Comparison of ENCODE assay signal across 9 cellular contexts in the genomic region with DNA sequence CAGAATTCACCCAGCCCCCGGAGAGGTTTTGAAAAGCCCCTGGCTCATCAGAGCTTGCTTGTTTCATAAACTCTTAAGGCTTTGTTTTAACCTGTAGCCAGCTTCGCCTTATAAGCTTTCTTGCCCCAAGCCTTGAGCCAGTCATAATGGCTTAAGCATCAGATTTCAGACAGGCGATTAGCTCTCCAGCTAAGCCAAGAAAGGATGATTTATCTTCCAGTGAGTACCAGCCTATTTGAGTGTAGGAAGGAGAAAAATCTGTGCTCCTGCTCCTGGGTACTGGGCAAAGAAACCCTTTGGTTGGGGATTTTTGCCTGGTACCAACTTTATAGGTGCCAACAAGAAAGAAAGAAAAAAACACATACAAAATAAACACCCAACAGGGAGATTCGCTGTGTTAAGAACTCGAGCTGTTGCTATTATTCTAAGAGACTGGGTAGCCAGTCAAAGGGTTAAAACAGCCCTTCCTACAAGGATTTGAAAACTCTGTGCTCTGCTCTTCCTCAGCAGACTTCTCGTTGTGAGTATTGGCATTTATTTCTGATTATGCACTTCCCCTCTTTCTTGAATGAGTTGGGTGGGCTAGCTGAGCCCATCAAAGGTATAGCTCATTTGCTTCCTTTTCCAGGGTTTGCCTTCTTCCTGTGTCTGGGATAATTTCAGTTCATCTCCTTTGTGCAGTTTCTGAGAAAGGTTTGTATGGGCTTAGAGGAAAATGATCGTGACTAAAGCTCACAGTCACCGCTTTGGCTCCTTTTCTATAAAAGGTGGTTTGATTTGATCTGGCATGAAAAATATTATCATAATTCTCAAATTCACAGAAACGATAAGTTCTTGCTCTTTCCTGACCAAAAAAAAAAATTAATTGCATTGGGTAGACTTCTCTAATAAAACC.
A peak's percentile ranks its signal among the peaks of the same experiment; 100 is the strongest.
DNase-seq lines count a peak whose midpoint lies in the region; ATAC-seq, FAIRE-seq and TF ChIP-seq lines count a peak whose summit lies in the region.
"Had no signal": no experiment of that assay in that cellular context is flagged by ENCODE, and none has a peak within 500 bp of the region (broad histone marks: within the 10 kb centered on the region; RNA-seq: fewer than 3 reads in every experiment).

No MANE protein-coding gene starts in this region.

- DNase-seq in IMR-90, result peak; percentile 81
- peak; percentile 78 for DNase-seq in bronchial epithelial cell (ENCODE audit: low read depth)
- no peak for DNase-seq in thoracic aorta (ENCODE audit: low spot score)
- no peak for DNase-seq in NOMO-1 treated with dmso at 0.1 percent for 144 hours (lab: John Stamatoyannopoulos, UW; ENCODE audit: unreplicated experiment)
- no peak for DNase-seq in pons (ENCODE audit: low spot score)
- DNase-seq in NCI-H774 (lab: John Stamatoyannopoulos, UW), result no peak

- TF ChIP-seq RAD21 in IMR-90 (IDR thresholded peaks at IDR 0.05; ENCODE audit: low read length), result no peak

- peak overlapping the region; percentile 98 for H2BK5ac ChIP-seq in IMR-90 (ENCODE audit: low read depth, low read length, poor library complexity, severe bottlenecking)

- POLR2A ChIA-PET in IMR-90 (lab: Charles Lee; ENCODE audit: unreplicated experiment), result interaction anchor here (1.7 kb wide), 1 partner anchor 9 kb away, joined by 20 read pairs; no protein-coding TSS in a partner anchor

- dilution Hi-C loops in IMR-90 (cut with HindIII; ENCODE audit: low sequenced_read_pairs, unreplicated experiment), result no loop called here

- intact Hi-C loops in IMR-90 (cut with micrococcal nuclease), result loop anchor here (1.0 kb wide), 1 partner anchor 122 kb away; no protein-coding TSS in a partner anchor

- peaks cover 12% of the 10 kb centered on the region for H3K9me1 ChIP-seq in IMR-90 (ENCODE audit: insufficient read depth, low read length)

- no peaks in the 10 kb centered on the region for H4K20me1 ChIP-seq in IMR-90 (ENCODE audit: insufficient read depth, low read length)

- H3K27me3 ChIP-seq in IMR-90 (ENCODE audit: control insufficient read depth, insufficient read depth, low read length), result no peaks in the 10 kb centered on the region
- H3K27me3 ChIP-seq in bronchial epithelial cell (ENCODE audit: control insufficient read depth, insufficient read depth, low read length), result no peaks in the 10 kb centered on the region
- H3K27me3 ChIP-seq in layer of hippocampus (ENCODE audit: control insufficient read depth, insufficient read depth, low read length), result no peaks in the 10 kb centered on the region
- no peaks in the 10 kb centered on the region for H3K27me3 ChIP-seq in thoracic aorta (replicated peaks; ENCODE audit: insufficient read depth)
- H3K27me3 ChIP-seq: neutrophil had no signal

- H4K8ac ChIP-seq in IMR-90 (ENCODE audit: low read depth in 2 of 2, low read length in 2 of 2), result peak overlapping the region; percentile 83 to 93

- H3K18ac ChIP-seq in IMR-90 (ENCODE audit: low read depth, low read length), result peak overlapping the region; percentile 65; the same call in 1 of the 2 replicates

- peak overlapping the region; percentile 81 for H2AK9ac ChIP-seq in IMR-90 (replicated peaks; ENCODE audit: low read depth, low read length, poor library complexity)

- no peak for TF ChIP-seq POLR2A in IMR-90 (IDR thresholded peaks at IDR 0.05; ENCODE audit: low read depth, low read length)

- H3K36me3 ChIP-seq in IMR-90 (ENCODE audit: control insufficient read depth, insufficient read depth, low read length) (no peaks in the 10 kb centered on the region), bronchial epithelial cell (ENCODE audit: control insufficient read depth, insufficient read depth, low read length) (peaks cover 1% of the 10 kb centered on the region), thoracic aorta (no peaks in the 10 kb centered on the region)
- H3K36me3 ChIP-seq: neutrophil had no signal

- H3K27ac ChIP-seq in IMR-90 (ENCODE audit: insufficient read depth, low read length) (peak overlapping the region; percentile 76), layer of hippocampus (ENCODE audit: low read depth, low read length) (peak overlapping the region; percentile 64), thoracic aorta (peak overlapping the region; percentile 84 to 91)
- H3K27ac ChIP-seq: neutrophil had no signal

- H3K14ac ChIP-seq in IMR-90 (replicated peaks; ENCODE audit: low read depth, low read length), result peak overlapping the region; percentile 97

- H2BK20ac ChIP-seq in IMR-90 (ENCODE audit: low read depth, low read length), result peak overlapping the region; percentile 94

- peak overlapping the region; percentile 96 for H3K56ac ChIP-seq in IMR-90 (ENCODE audit: extremely low read depth, insufficient read depth, low read length)

- peak overlapping the region; percentile 98 for H3K23ac ChIP-seq in IMR-90 (ENCODE audit: low read depth, low read length)

- no peak for TF ChIP-seq CTCF in IMR-90 (conservative IDR thresholded peaks at IDR 0.05; ENCODE audit: low read depth, low read length)
- TF ChIP-seq CTCF in bronchial epithelial cell (IDR thresholded peaks at IDR 0.05; ENCODE audit: insufficient read depth, low read length, severe bottlenecking), result no peak
- TF ChIP-seq CTCF in thoracic aorta (IDR thresholded peaks at IDR 0.05), result no peak

- H2AK5ac ChIP-seq in IMR-90 (ENCODE audit: low read depth, low read length), result peak overlapping the region; percentile 74

- H3K79me1 ChIP-seq in IMR-90 (ENCODE audit: low read depth in 1 of 2, low read length in 2 of 2), result peaks cover 9 to 32% of the 10 kb centered on the region in 2 experiments

- WGBS in IMR-90 (ENCODE audit: extremely low coverage in 2 of 2, insufficient read length in 1 of 2), 2 experiments, result no CpG with 5 or more reads among the region's 9 CpGs

- TSS peak; percentile 51 for BruUV-seq in IMR-90 (replicated peaks; lab: Mats Ljungman, UMichigan)

- H3K9ac ChIP-seq in IMR-90 (ENCODE audit: low read depth, low read length), result peak overlapping the region; percentile 64

- in situ Hi-C loops in IMR-90 (cut with MboI; ENCODE audit: low sequenced_read_pairs), result no loop called here

- H4K91ac ChIP-seq in IMR-90 (ENCODE audit: insufficient read depth, low read depth, low read length), result peak overlapping the region; percentile 95

- ATAC-seq in IMR-90 (ENCODE audit: low read depth) (peak; percentile 65), thoracic aorta (ENCODE audit: insufficient number of reproducible peaks, low FRiP score, low read depth) (peak; percentile 63)
- ATAC-seq in activated CD4-positive, CD25-positive, alpha-beta regulatory T cell treated with anti-CD3 and anti-CD28 coated beads, Interleukin-2, amount 50 U/mL, for 24 hours, result no peak

- CTCF ChIA-PET in IMR-90 (lab: Yijun Ruan, JAX), result interaction anchor here (0.7 to 1.3 kb wide), 4 partner anchors 9 to 47 kb away, joined by 3 to 5 read pairs (median 4); no protein-coding TSS in a partner anchor

- peaks cover 17% of the 10 kb centered on the region for H3K4me1 ChIP-seq in IMR-90 (ENCODE audit: control insufficient read depth, insufficient read depth, low read length)
- peaks cover 26 to 55% of the 10 kb centered on the region in 2 donors for H3K4me1 ChIP-seq in thoracic aorta (ENCODE audit: control insufficient read depth in 1 of 2, low read depth in 2 of 2)

- H2BK15ac ChIP-seq in IMR-90 (ENCODE audit: low read depth, low read length), result peak overlapping the region; percentile 97

- H2BK120ac ChIP-seq in IMR-90 (ENCODE audit: low read depth, low read length), result peak overlapping the region; percentile 98

- peak overlapping the region; percentile 95 for H3K4ac ChIP-seq in IMR-90 (ENCODE audit: low read depth, low read length)

- no peak for FAIRE-seq in bronchial epithelial cell (lab: Jason Lieb, UNC)

- H3K9me3 ChIP-seq in IMR-90 (ENCODE audit: control insufficient read depth, insufficient read depth, low read length) (no peaks in the 10 kb centered on the region), thoracic aorta (no peaks in the 10 kb centered on the region)
- H3K9me3 ChIP-seq: neutrophil had no signal

- peak overlapping the region; percentile 38; the same call in 1 of the 2 replicates for H3K4me3 ChIP-seq in IMR-90 (ENCODE audit: insufficient read depth, low read depth, low read length)
- peak overlapping the region; percentile 1 for H3K4me3 ChIP-seq in bronchial epithelial cell (ENCODE audit: low read depth, low read length)
- H3K4me3 ChIP-seq in thoracic aorta, result peak overlapping the region; percentile 69

- peak overlapping the region; percentile 76; the same call in 1 of the 2 replicates for H4K5ac ChIP-seq in IMR-90 (ENCODE audit: low read depth, low read length)

- peak overlapping the region; percentile 60 for H2AFZ ChIP-seq in IMR-90 (replicated peaks; ENCODE audit: low read length, poor library complexity)

- H3K4me2 ChIP-seq in IMR-90 (ENCODE audit: low read depth, low read length), result peak overlapping the region; percentile 80

TF ChIP-seq in IMR-90, 13 proteins besides CTCF, POLR2A, EP300 and RAD21:
- no peak for TF ChIP-seq CEBPB (IDR thresholded peaks at IDR 0.05; ENCODE audit: low read depth, low read length)
- no peak for TF ChIP-seq MXI1 (IDR thresholded peaks at IDR 0.05; ENCODE audit: borderline replicate concordance, low read depth, low read length)
- no peak for TF ChIP-seq NFE2L2 (IDR thresholded peaks at IDR 0.05; ENCODE audit: low read depth, low read length)
- TF ChIP-seq SMC3 (IDR thresholded peaks at IDR 0.05; ENCODE audit: low read depth, low read length), result no peak

Comparison
In these comparisons a context has a peak if more than half of its experiments do, and no peak if none do; other contexts are left out.
1. ATAC-seq: peak in IMR-90 (single experiment) and thoracic aorta (single experiment); none in activated CD4-positive, CD25-positive, alpha-beta regulatory T cell treated with anti-CD3 and anti-CD28 coated beads, Interleukin-2, amount 50 U/mL, for 24 hours (0 of 2).
2. DNase-seq: peak in IMR-90 (single experiment) and bronchial epithelial cell (single experiment); none in thoracic aorta (single experiment), NOMO-1 treated with dmso at 0.1 percent for 144 hours (single experiment), pons (single experiment) and NCI-H774 (single experiment).
3. H3K4me3 ChIP-seq: peak in every context shown above with its lines; median percentile 69 in thoracic aorta; 38 in IMR-90; 1 in bronchial epithelial cell.
4. Peak in every context shown above with its lines, with median percentiles within 50 percentile points of each other: H3K27ac ChIP-seq.